ENCODE assay signal across 2 cellular contexts in the genomic region with DNA sequence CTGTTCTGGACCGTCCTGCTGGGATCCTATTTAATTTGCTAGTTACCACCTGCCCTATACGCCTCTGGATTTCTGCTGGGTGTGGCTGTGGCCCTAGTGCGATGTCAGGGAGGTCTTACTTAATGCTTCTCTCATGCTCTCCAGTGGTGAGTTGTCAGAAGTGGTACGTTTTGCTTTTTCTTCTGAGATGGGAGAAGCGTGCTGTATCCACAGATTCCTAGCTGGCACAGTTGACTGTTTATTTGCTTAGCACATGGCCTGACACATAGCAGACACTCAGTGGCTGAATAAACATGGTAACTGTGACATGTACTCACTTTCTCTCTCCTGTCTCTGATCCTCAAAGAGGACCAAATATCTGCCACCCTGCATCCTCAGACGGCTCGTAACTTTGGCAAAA.
TF ChIP-seq lines count a peak whose summit lies in the region.

No MANE protein-coding gene starts in this region.

TF ChIP-seq in IMR-90, 13 proteins besides CTCF, POLR2A, EP300 and RAD21:
- TF ChIP-seq MXI1 (IDR thresholded peaks at IDR 0.05; ENCODE audit: borderline replicate concordance, low read depth, low read length) (no peak), FOS (IDR thresholded peaks at IDR 0.05; ENCODE audit: low read depth, low read length) (no peak), CHD1 (IDR thresholded peaks at IDR 0.05; ENCODE audit: low read depth, low read length) (no peak), NFE2L2 (IDR thresholded peaks at IDR 0.05; ENCODE audit: low read depth, low read length) (no peak), SMC3 (IDR thresholded peaks at IDR 0.05; ENCODE audit: low read depth, low read length) (no peak), MAZ (IDR thresholded peaks at IDR 0.05; ENCODE audit: borderline replicate concordance, low read depth, low read length) (no peak), RFX5 (IDR thresholded peaks at IDR 0.05; ENCODE audit: low read depth, low read length) (no peak), CEBPB (IDR thresholded peaks at IDR 0.05; ENCODE audit: low read depth, low read length) (no peak), MAFK (IDR thresholded peaks at IDR 0.05; ENCODE audit: low read depth, low read length) (no peak), RCOR1 (IDR thresholded peaks at IDR 0.05; ENCODE audit: insufficient replicate concordance, low read length) (no peak), BHLHE40 (IDR thresholded peaks at IDR 0.05; ENCODE audit: low read depth, low read length) (no peak)
- TF ChIP-seq, protein P1, sequence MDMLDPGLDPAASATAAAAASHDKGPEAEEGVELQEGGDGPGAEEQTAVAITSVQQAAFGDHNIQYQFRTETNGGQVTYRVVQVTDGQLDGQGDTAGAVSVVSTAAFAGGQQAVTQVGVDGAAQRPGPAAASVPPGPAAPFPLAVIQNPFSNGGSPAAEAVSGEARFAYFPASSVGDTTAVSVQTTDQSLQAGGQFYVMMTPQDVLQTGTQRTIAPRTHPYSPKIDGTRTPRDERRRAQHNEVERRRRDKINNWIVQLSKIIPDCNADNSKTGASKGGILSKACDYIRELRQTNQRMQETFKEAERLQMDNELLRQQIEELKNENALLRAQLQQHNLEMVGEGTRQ (IDR thresholded peaks at IDR 0.05; ENCODE audit: low read depth, low read length), result no peak
- TF ChIP-seq, protein P2, sequence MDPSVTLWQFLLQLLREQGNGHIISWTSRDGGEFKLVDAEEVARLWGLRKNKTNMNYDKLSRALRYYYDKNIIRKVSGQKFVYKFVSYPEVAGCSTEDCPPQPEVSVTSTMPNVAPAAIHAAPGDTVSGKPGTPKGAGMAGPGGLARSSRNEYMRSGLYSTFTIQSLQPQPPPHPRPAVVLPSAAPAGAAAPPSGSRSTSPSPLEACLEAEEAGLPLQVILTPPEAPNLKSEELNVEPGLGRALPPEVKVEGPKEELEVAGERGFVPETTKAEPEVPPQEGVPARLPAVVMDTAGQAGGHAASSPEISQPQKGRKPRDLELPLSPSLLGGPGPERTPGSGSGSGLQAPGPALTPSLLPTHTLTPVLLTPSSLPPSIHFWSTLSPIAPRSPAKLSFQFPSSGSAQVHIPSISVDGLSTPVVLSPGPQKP (IDR thresholded peaks at IDR 0.05; ENCODE audit: borderline replicate concordance, low read depth, low read length), result no peak

TF ChIP-seq in WTC11, 78 proteins besides CTCF, POLR2A, EP300 and RAD21:
- no peak for TF ChIP-seq FOXK1 (CRISPR knock-in tag; IDR thresholded peaks at IDR 0.05)
- no peak for TF ChIP-seq SMAD3 (CRISPR knock-in tag; IDR thresholded peaks at IDR 0.05; ENCODE audit: borderline replicate concordance)
- TF ChIP-seq, protein P3, sequence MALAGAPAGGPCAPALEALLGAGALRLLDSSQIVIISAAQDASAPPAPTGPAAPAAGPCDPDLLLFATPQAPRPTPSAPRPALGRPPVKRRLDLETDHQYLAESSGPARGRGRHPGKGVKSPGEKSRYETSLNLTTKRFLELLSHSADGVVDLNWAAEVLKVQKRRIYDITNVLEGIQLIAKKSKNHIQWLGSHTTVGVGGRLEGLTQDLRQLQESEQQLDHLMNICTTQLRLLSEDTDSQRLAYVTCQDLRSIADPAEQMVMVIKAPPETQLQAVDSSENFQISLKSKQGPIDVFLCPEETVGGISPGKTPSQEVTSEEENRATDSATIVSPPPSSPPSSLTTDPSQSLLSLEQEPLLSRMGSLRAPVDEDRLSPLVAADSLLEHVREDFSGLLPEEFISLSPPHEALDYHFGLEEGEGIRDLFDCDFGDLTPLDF (CRISPR knock-in tag; IDR thresholded peaks at IDR 0.05), result no peak
TF ChIP-seq in WTC11: peak in this region for 0.
